20 cellular contexts compared by ENCODE assay signal in the genomic region with DNA sequence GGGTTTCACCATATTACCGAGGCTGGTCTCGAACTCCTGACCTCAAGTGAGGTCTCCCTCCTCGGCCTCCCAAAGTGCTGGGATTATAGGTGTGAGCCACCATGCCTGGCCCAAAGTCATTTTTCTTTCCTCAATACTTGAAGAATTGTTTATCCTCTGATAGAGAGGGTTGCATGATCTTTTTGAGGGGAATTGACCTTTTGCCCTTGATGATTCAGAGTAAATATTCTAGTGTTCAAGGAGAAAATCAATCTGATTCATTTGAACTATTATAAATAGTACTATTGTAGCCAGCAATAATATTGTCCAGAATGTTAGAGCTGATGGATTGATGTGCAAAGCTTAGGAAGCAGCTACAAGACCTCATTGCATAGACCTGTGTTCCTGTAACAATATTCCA. TPM values are rescaled to one million over a fixed set of nuclear protein-coding genes. Genes with fewer than 3 reads are reported as not detected.
DNase-seq lines count a peak whose midpoint lies in the region; ATAC-seq and TF ChIP-seq lines count a peak whose summit lies in the region.
"Had no signal": no experiment of that assay in that cellular context is flagged by ENCODE, and none has a peak within 500 bp of the region (broad histone marks: within the 10 kb centered on the region; RNA-seq: fewer than 3 reads in every experiment).

No MANE protein-coding gene starts in this region.

- WGBS in lower leg skin, 2 donors, result 84 to 93% methylated on average over 3 of the region's 3 CpGs

- H3K9me3 ChIP-seq in Panc1 (ENCODE audit: control insufficient read depth, insufficient read depth, low read depth, low read length) (no peaks in the 10 kb centered on the region), skeletal muscle satellite cell (replicated peaks; ENCODE audit: low read length) (no peaks in the 10 kb centered on the region)
- H3K9me3 ChIP-seq: Peyer's patch, SJCRH30 had no signal

- TF ChIP-seq CTCF in Panc1 (IDR thresholded peaks at IDR 0.05), result no peak
- TF ChIP-seq CTCF in brain microvascular endothelial cell (IDR thresholded peaks at IDR 0.05; ENCODE audit: low read depth, low read length, missing control alignments), result no peak
- TF ChIP-seq CTCF in lower leg skin (IDR thresholded peaks at IDR 0.05), result no peak

- peaks cover 6% of the 10 kb centered on the region for H3K36me3 Mint-ChIP-seq in activated CD4-positive, alpha-beta T cell treated with anti-CD3 and anti-CD28 coated beads, Interleukin-2, amount 10 ng/mL, durations not matched to agents 7 days and 5 days (ENCODE audit: low read depth)
- H3K36me3 Mint-ChIP-seq: CD8-positive, alpha-beta memory T cell had no signal

- peaks cover 22% of the 10 kb centered on the region for H3K4me1 Mint-ChIP-seq in activated CD4-positive, alpha-beta T cell treated with anti-CD3 and anti-CD28 coated beads, Interleukin-2, amount 10 ng/mL, durations not matched to agents 7 days and 5 days

- no peak overlapping the region for H3K4me3 ChIP-seq in Panc1 (ENCODE audit: low read depth in 2 of 2, low read length in 2 of 2)
- H3K4me3 ChIP-seq in brain microvascular endothelial cell (ENCODE audit: low read depth, low read length), result no peak overlapping the region
- no peak overlapping the region for H3K4me3 ChIP-seq in skeletal muscle satellite cell (ENCODE audit: low read length)
- no peak overlapping the region for H3K4me3 ChIP-seq in lower leg skin (ENCODE audit: low read depth, poor library complexity, severe bottlenecking)
- H3K4me3 ChIP-seq: Peyer's patch, SJCRH30 had no signal

- peak; percentile 14; the same call in 1 of the 2 replicates for ATAC-seq in Panc1

- no peak overlapping the region for H3K27ac Mint-ChIP-seq in activated CD4-positive, alpha-beta T cell treated with anti-CD3 and anti-CD28 coated beads, Interleukin-2, amount 10 ng/mL, durations not matched to agents 7 days and 5 days
- H3K27ac Mint-ChIP-seq: CD8-positive, alpha-beta memory T cell; T-helper 1 cell treated with Interleukin-12 subunit alpha and Interleukin-12 subunit beta and Interleukin-4 antibody, amounts not matched to agents 30 μg/mL and 1 μg/mL, for 36 hours had no signal

- no peak overlapping the region for H3K4me3 Mint-ChIP-seq in activated CD4-positive, alpha-beta T cell treated with anti-CD3 and anti-CD28 coated beads, Interleukin-2, amount 10 ng/mL, durations not matched to agents 7 days and 5 days
- H3K4me3 Mint-ChIP-seq: T-helper 1 cell treated with Interleukin-12 subunit alpha and Interleukin-12 subunit beta and Interleukin-4 antibody, amounts not matched to agents 30 μg/mL and 1 μg/mL, for 36 hours had no signal

- H3K27me3 Mint-ChIP-seq in activated CD4-positive, alpha-beta T cell treated with anti-CD3 and anti-CD28 coated beads, Interleukin-2, amount 10 ng/mL, durations not matched to agents 7 days and 5 days, result no peaks in the 10 kb centered on the region

- peaks cover 15% of the 10 kb centered on the region for H3K4me1 ChIP-seq in Panc1 (ENCODE audit: control insufficient read depth, insufficient read depth, low read length)
- H3K4me1 ChIP-seq in skeletal muscle satellite cell (ENCODE audit: control insufficient read depth, insufficient read depth, low read length), result peaks cover 42% of the 10 kb centered on the region

- H3K27ac ChIP-seq in Panc1 (ENCODE audit: low read length) (no peak overlapping the region), brain microvascular endothelial cell (peak overlapping the region; percentile 69)
- H3K27ac ChIP-seq: Peyer's patch had no signal

- no peak for TF ChIP-seq POLR2A in lower leg skin (IDR thresholded peaks at IDR 0.05)

- intact Hi-C loops in Panc1 (cut with micrococcal nuclease; ENCODE audit: unreplicated experiment) (loop anchor here (5.0 kb wide), 1 partner anchor 129 kb away; no protein-coding TSS in a partner anchor), lower leg skin (cut with DNase I; ENCODE audit: low total_unique reads) (no loop called here)

- H3K27me3 ChIP-seq in Panc1 (ENCODE audit: control insufficient read depth, insufficient read depth, low read length) (no peaks in the 10 kb centered on the region), brain microvascular endothelial cell (replicated peaks) (no peaks in the 10 kb centered on the region), skeletal muscle satellite cell (ENCODE audit: control insufficient read depth, insufficient read depth, low read length) (no peaks in the 10 kb centered on the region)
- H3K27me3 ChIP-seq: Peyer's patch, SJCRH30 had no signal

- no TSS peak for BruUV-seq in Panc1 (replicated peaks; lab: Mats Ljungman, UMichigan)

- peak overlapping the region; percentile 53 for H3K4me2 ChIP-seq in skeletal muscle satellite cell (ENCODE audit: low read length)

- CTCF ChIA-PET in Panc1 (lab: Charles Lee), result no interaction called here
- CTCF ChIA-PET in activated CD4-positive, alpha-beta T cell treated with anti-CD3 and anti-CD28 coated beads, Interleukin-2, amount 10 ng/mL, durations not matched to agents 7 days and 5 days (lab: Charles Lee), result interaction anchor here (0.6 to 1.3 kb wide), 3 partner anchors 29 to 1928 kb away, joined by 3 read pairs; no protein-coding TSS in a partner anchor

- peaks cover 4% of the 10 kb centered on the region for H3K9me3 Mint-ChIP-seq in activated CD4-positive, alpha-beta T cell treated with anti-CD3 and anti-CD28 coated beads, Interleukin-2, amount 10 ng/mL, durations not matched to agents 7 days and 5 days
- H3K9me3 Mint-ChIP-seq: CD8-positive, alpha-beta memory T cell had no signal

- in situ Hi-C loops in Panc1 (cut with HindIII; ENCODE audit: low pct_unique_long_range_greater_than_20kb, low sequenced_read_pairs) (no loop called here), brain microvascular endothelial cell (cut with HindIII; ENCODE audit: low pct_ligation_motif_present, low sequenced_read_pairs) (no loop called here), ACHN (cut with HindIII; ENCODE audit: low pct_ligation_motif_present, low pct_unique_long_range_greater_than_20kb, low sequenced_read_pairs) (no loop called here)

- no peak overlapping the region for H3K9ac ChIP-seq in skeletal muscle satellite cell (ENCODE audit: low read depth, low read length)

- no peaks in the 10 kb centered on the region for H3K36me3 ChIP-seq in Panc1 (ENCODE audit: control insufficient read depth, insufficient read depth, low read length)
- H3K36me3 ChIP-seq in brain microvascular endothelial cell (replicated peaks), result no peaks in the 10 kb centered on the region
- no peaks in the 10 kb centered on the region for H3K36me3 ChIP-seq in skeletal muscle satellite cell (ENCODE audit: insufficient read depth, low read length)
- H3K36me3 ChIP-seq: Peyer's patch, SJCRH30 had no signal

- POLR2A ChIA-PET in Panc1 (lab: Charles Lee), result no interaction called here
- POLR2A ChIA-PET in activated CD4-positive, alpha-beta T cell treated with anti-CD3 and anti-CD28 coated beads, Interleukin-2, amount 10 ng/mL, durations not matched to agents 7 days and 5 days (lab: Charles Lee), result no interaction called here

- DNase-seq in EL, result peak; percentile 34
- no peak for DNase-seq in Panc1 (ENCODE audit: low read depth, low spot score)
- no peak for DNase-seq in brain microvascular endothelial cell
- DNase-seq in ACHN, result no peak
- DNase-seq in activated CD4-positive, alpha-beta T cell treated with anti-CD3 and anti-CD28 coated beads, Interleukin-2, amount 10 ng/mL, durations not matched to agents 7 days and 5 days, result no peak
- DNase-seq in lower leg skin (ENCODE audit: low spot score in 2 of 2), result no peak
- DNase-seq: C1 segment of cervical spinal cord; Calu3; CD8-positive, alpha-beta memory T cell; DMS153; GDM1; KG1; NCI-H1105 treated with DMSO at 0.1 percent for 48 hours; NCI-H2171 treated with DMSO at 0.1 percent for 48 hours; NCI-H524 treated with DMSO at 0.1 percent for 48 hours; NCI-H82; Peyer's patch; SJCRH30 had no signal

RNA-seq across cellular contexts. Expression of gene UGCG, which starts 47.1 kb away (rescaled TPM):
- total RNA-seq in Panc1 (2021; ENCODE audit: unreplicated experiment) (46.0 TPM), lower leg skin (100 to 1,000 TPM in 1 of 4 donors, 10 to 100 TPM in 3; 81.3 to 113 (median 90.6) TPM)
- polyA plus RNA-seq in Panc1 (2012; ENCODE audit: insufficient read length), result 21.3 TPM
- 74.3 and 79.1 TPM in 2 replicates for total RNA-seq in skeletal muscle satellite cell (2012; rRNA removed)
- 10 to 100 TPM; 21.8 to 23.2 TPM for total RNA-seq in activated CD4-positive, alpha-beta T cell treated with anti-CD3 and anti-CD28 coated beads, Interleukin-2, amount 10 ng/mL, durations not matched to agents 7 days and 5 days
